Comparison of ENCODE assay signal across 13 cellular contexts in genomic region chr2:216880509-216881184, GRCh38. TPM values are rescaled to one million over a fixed set of nuclear protein-coding genes. Genes with fewer than 3 reads are reported as not detected.
DNase-seq lines count a peak whose midpoint lies in the region; ATAC-seq and TF ChIP-seq lines count a peak whose summit lies in the region.
"Had no signal": no experiment of that assay in that cellular context is flagged by ENCODE, and none has a peak within 500 bp of the region (broad histone marks: within the 10 kb centered on the region; RNA-seq: fewer than 3 reads in every experiment).

No MANE protein-coding gene starts in this region.

- H3K18ac ChIP-seq in trophoblast cell (ENCODE audit: low read length), result no peak overlapping the region

- H2BK12ac ChIP-seq in trophoblast cell (ENCODE audit: low read length), result no peak overlapping the region

- H2AK5ac ChIP-seq in trophoblast cell (ENCODE audit: low read length), result no peak overlapping the region

- H3K4me2 ChIP-seq in trophoblast cell (ENCODE audit: low read length), result no peak overlapping the region

- H3K79me2 ChIP-seq in trophoblast cell (ENCODE audit: control insufficient read depth, insufficient read depth, low read length, poor library complexity), result no peaks in the 10 kb centered on the region
- H3K79me2 ChIP-seq: parathyroid adenoma had no signal

- ATAC-seq in activated naive CD4-positive, alpha-beta T cell treated with anti-CD3 and anti-CD28 coated beads, Interleukin-2, amount 50 U/mL, for 72 hours, result peak; percentile 60 to 68
- peak; percentile 35 to 50 for ATAC-seq in lower lobe of right lung
- ATAC-seq in GM18861 (IDR thresholded peaks at IDR 0.05; ENCODE audit: unreplicated experiment), result no peak
- ATAC-seq: left lobe of liver had no signal

- intact Hi-C loops in lower lobe of right lung (cut with DNase I) (no loop called here), transverse colon (cut with DNase I; ENCODE audit: low total_unique reads) (no loop called here)

- H3K27ac ChIP-seq in lower lobe of right lung (no peak overlapping the region), transverse colon (peak overlapping the region in 1 of 4 donors; percentile 29), trophoblast cell (ENCODE audit: low read depth, low read length) (no peak overlapping the region)
- H3K27ac ChIP-seq: parathyroid adenoma had no signal

- H3K4me1 ChIP-seq in lower lobe of right lung (no peaks in the 10 kb centered on the region), transverse colon (peaks cover 0 to 5% (median 0%) of the 10 kb centered on the region in 4 donors), trophoblast cell (ENCODE audit: control insufficient read depth in 1 of 2, insufficient read depth in 2 of 2, low read length in 2 of 2) (peaks cover 0 to 3% of the 10 kb centered on the region in 2 experiments)
- H3K4me1 ChIP-seq: parathyroid adenoma had no signal

- no peaks in the 10 kb centered on the region for H3K79me1 ChIP-seq in trophoblast cell (ENCODE audit: low read length)

- no peaks in the 10 kb centered on the region for H3K36me3 ChIP-seq in lower lobe of right lung
- no peaks in the 10 kb centered on the region for H3K36me3 ChIP-seq in transverse colon
- no peaks in the 10 kb centered on the region for H3K36me3 ChIP-seq in trophoblast cell (ENCODE audit: control insufficient read depth in 1 of 2, insufficient read depth in 2 of 2, low read length in 2 of 2)

- H3K27me3 Mint-ChIP-seq in activated naive CD8-positive, alpha-beta T cell treated with anti-CD3 and anti-CD28 coated beads for 36 hours, result no peaks in the 10 kb centered on the region

- no peak overlapping the region for H3K9ac ChIP-seq in trophoblast cell (ENCODE audit: low read length)
- H3K9ac ChIP-seq: parathyroid adenoma had no signal

- H2BK120ac ChIP-seq in trophoblast cell (ENCODE audit: insufficient read depth, low read length, poor library complexity), result no peak overlapping the region

- peaks cover 15% of the 10 kb centered on the region for H3K4me1 Mint-ChIP-seq in activated naive CD8-positive, alpha-beta T cell treated with anti-CD3 and anti-CD28 coated beads for 36 hours

- no peak overlapping the region for H3K4ac ChIP-seq in trophoblast cell (ENCODE audit: low read depth, low read length)

- no peak overlapping the region for H2AFZ ChIP-seq in trophoblast cell (ENCODE audit: insufficient read depth, low read length, poor library complexity)
- H2AFZ ChIP-seq: parathyroid adenoma had no signal

- H4K8ac ChIP-seq in trophoblast cell (ENCODE audit: low read depth, low read length), result no peak overlapping the region

- no peak overlapping the region for H2BK5ac ChIP-seq in trophoblast cell (ENCODE audit: low read depth, low read length, poor library complexity)

- no peak overlapping the region for H4K12ac ChIP-seq in trophoblast cell (ENCODE audit: low read depth, low read length)

- WGBS in transverse colon (ENCODE audit: low coverage in 1 of 2), 2 donors, result 76 to 80% methylated on average over 1 to 7 of the region's 7 CpGs
- WGBS in trophoblast cell (ENCODE audit: extremely low coverage, insufficient coverage, insufficient read length), result no CpG with 5 or more reads among the region's 7 CpGs

- TF ChIP-seq POLR2A in transverse colon (IDR thresholded peaks at IDR 0.05), result no peak

- no peaks in the 10 kb centered on the region for H3K36me3 Mint-ChIP-seq in activated naive CD4-positive, alpha-beta T cell treated with anti-CD3 and anti-CD28 coated beads, Interleukin-2, amount 50 U/mL, for 72 hours
- H3K36me3 Mint-ChIP-seq in activated naive CD8-positive, alpha-beta T cell treated with anti-CD3 and anti-CD28 coated beads for 36 hours, result no peaks in the 10 kb centered on the region

- peaks cover 0 to 6% of the 10 kb centered on the region in 2 donors for H3K9me3 Mint-ChIP-seq in activated naive CD4-positive, alpha-beta T cell treated with anti-CD3 and anti-CD28 coated beads, Interleukin-2, amount 50 U/mL, for 72 hours
- no peaks in the 10 kb centered on the region for H3K9me3 Mint-ChIP-seq in activated naive CD8-positive, alpha-beta T cell treated with anti-CD3 and anti-CD28 coated beads for 36 hours

- peak overlapping the region in 1 of 2 donors; percentile 82 for H3K27ac Mint-ChIP-seq in activated naive CD4-positive, alpha-beta T cell treated with anti-CD3 and anti-CD28 coated beads, Interleukin-2, amount 50 U/mL, for 72 hours
- H3K27ac Mint-ChIP-seq in activated naive CD8-positive, alpha-beta T cell treated with anti-CD3 and anti-CD28 coated beads for 36 hours, result peak overlapping the region; percentile 74

- no peak overlapping the region for H3K23ac ChIP-seq in trophoblast cell (ENCODE audit: low read length)

- no peak for TF ChIP-seq EP300 in transverse colon (IDR thresholded peaks at IDR 0.05; ENCODE audit: low read depth)

- H3K4me3 Mint-ChIP-seq in activated naive CD8-positive, alpha-beta T cell treated with anti-CD3 and anti-CD28 coated beads for 36 hours, result no peak overlapping the region

- in situ Hi-C loops in transverse colon (cut with MboI; ENCODE audit: low pct_ligation_motif_present in 1 of 4, low pct_unique_long_range_greater_than_20kb in 1 of 4, low sequenced_read_pairs in 3 of 4), result no loop called here

- no peak overlapping the region for H4K91ac ChIP-seq in trophoblast cell (ENCODE audit: low read depth, low read length)

- H3K14ac ChIP-seq in trophoblast cell (ENCODE audit: low read length), result no peak overlapping the region

- H3K27me3 ChIP-seq in lower lobe of right lung (ENCODE audit: low read depth), result no peaks in the 10 kb centered on the region
- no peaks in the 10 kb centered on the region for H3K27me3 ChIP-seq in transverse colon
- H3K27me3 ChIP-seq in trophoblast cell (ENCODE audit: insufficient read depth, low read length), result no peaks in the 10 kb centered on the region

- H3K4me3 ChIP-seq in lower lobe of right lung, result no peak overlapping the region
- no peak overlapping the region for H3K4me3 ChIP-seq in transverse colon
- H3K4me3 ChIP-seq in trophoblast cell (ENCODE audit: low read depth, low read length), result no peak overlapping the region

- H3K9me3 ChIP-seq in lower lobe of right lung, result no peaks in the 10 kb centered on the region
- H3K9me3 ChIP-seq in transverse colon, result no peaks in the 10 kb centered on the region
- peaks cover 2% of the 10 kb centered on the region for H3K9me3 ChIP-seq in trophoblast cell (ENCODE audit: insufficient read depth, low read depth, low read length)

- no peak for DNase-seq in activated naive CD4-positive, alpha-beta T cell treated with anti-CD3 and anti-CD28 coated beads, Interleukin-2, amount 50 U/mL, for 72 hours (ENCODE audit: low spot score in 2 of 2)
- no peak for DNase-seq in activated naive CD4-positive, alpha-beta T cell (lab: John Stamatoyannopoulos, UW)
- peak; percentile 44 for DNase-seq in activated naive CD8-positive, alpha-beta T cell treated with anti-CD3 and anti-CD28 coated beads for 36 hours
- DNase-seq in lower lobe of right lung (no peak), transverse colon (peak; percentile 10), trophoblast cell (no peak), NCI-H1694 (lab: John Stamatoyannopoulos, UW) (no peak)
- DNase-seq: EL had no signal

- TF ChIP-seq CTCF in lower lobe of right lung (IDR thresholded peaks at IDR 0.05) (no peak), transverse colon (IDR thresholded peaks at IDR 0.05) (no peak)

RNA-seq across cellular contexts. Expression of gene TNP1, which starts 20.8 kb away (rescaled TPM):
- total RNA-seq in activated naive CD4-positive, alpha-beta T cell treated with anti-CD3 and anti-CD28 coated beads, Interleukin-2, amount 50 U/mL, for 72 hours, result not detected
- total RNA-seq in activated naive CD8-positive, alpha-beta T cell treated with anti-CD3 and anti-CD28 coated beads for 36 hours, result not detected
- total RNA-seq in lower lobe of right lung (not detected), transverse colon (not detected)
- polyA plus RNA-seq in trophoblast cell (2013), result not detected in 2 replicates
- total RNA-seq: frontal cortex; left lobe of liver; T-helper 1 cell treated with Interleukin-12 subunit alpha and Interleukin-12 subunit beta and Interleukin-4 antibody, amounts not matched to agents 30 ng/mL and 1 ng/mL, for 36 hours had no signal

Comparison
In these comparisons a context has a peak if more than half of its experiments do, and no peak if none do; other contexts are left out.
1. DNase-seq: peak in activated naive CD8-positive, alpha-beta T cell treated with anti-CD3 and anti-CD28 coated beads for 36 hours (single experiment) and transverse colon (single experiment); none in activated naive CD4-positive, alpha-beta T cell treated with anti-CD3 and anti-CD28 coated beads, Interleukin-2, amount 50 U/mL, for 72 hours (0 of 2), activated naive CD4-positive, alpha-beta T cell (0 of 4), lower lobe of right lung (single experiment), trophoblast cell (0 of 2) and NCI-H1694 (single experiment).